8 cellular contexts compared by ENCODE assay signal in genomic region chr3:50327129-50327528, GRCh38. TPM values are rescaled to one million over a fixed set of nuclear protein-coding genes. Genes with fewer than 3 reads are reported as not detected.
DNase-seq lines count a peak whose midpoint lies in the region; ATAC-seq, FAIRE-seq and TF ChIP-seq lines count a peak whose summit lies in the region.

No MANE protein-coding gene starts in this region.

- no peaks in the 10 kb centered on the region for H3K27me3 Mint-ChIP-seq in T-cell

- POLR2A ChIA-PET in T-cell (lab: Charles Lee) = interaction anchor here (0.8 to 2.5 kb wide), 2 partner anchors 10 to 23 kb away, joined by 3 to 11 read pairs; partner anchors contain the start of genes CYB561D2 (in 1 of the 2) and NPRL2 (in 1 of the 2)

- ATAC-seq in T-cell (replicated peaks in 1 of 4) = no peak
- ATAC-seq in esophagus mucosa = no peak

- peak overlapping the region; percentile 92 for H3K4me3 ChIP-seq in GM12865 (ENCODE audit: low read depth, low read length)
- H3K4me3 ChIP-seq in foreskin fibroblast (ENCODE audit: low read depth in 1 of 2, low read length in 2 of 2) = peak overlapping the region; percentile 81 to 86
- H3K4me3 ChIP-seq in skeletal muscle cell (ENCODE audit: low read depth, low read length) = peak overlapping the region; percentile 94

- H3K4me3 Mint-ChIP-seq in T-cell = peak overlapping the region; percentile 86 to 92 (median 89)

- peaks cover 16% of the 10 kb centered on the region for H3K36me3 Mint-ChIP-seq in T-cell

- H3K27ac Mint-ChIP-seq in T-cell = peak overlapping the region; percentile 58 to 63

- DNase-seq in GM12865 (ENCODE audit: low read depth) = no peak
- DNase-seq in T-cell = no peak
- no peak for DNase-seq in foreskin fibroblast
- no peak for DNase-seq in skeletal muscle cell (ENCODE audit: low read depth)
- no peak for DNase-seq in CD1c-positive myeloid dendritic cell (ENCODE audit: extremely low spot score)
- no peak for DNase-seq in SHP77 treated with DMSO at 0.1 percent for 48 hours (lab: John Stamatoyannopoulos, UW)
- no peak for DNase-seq in GM12891 (ENCODE audit: insufficient read length, low spot score)

- CTCF ChIA-PET in T-cell (lab: Charles Lee) = interaction anchor here (0.5 to 1.7 kb wide), 3 partner anchors 10 to 76 kb away, joined by 3 to 11 read pairs (median 3); no protein-coding TSS in a partner anchor

- no peak for FAIRE-seq in GM12891 (lab: Jason Lieb, UNC)

- H3K9me3 Mint-ChIP-seq in T-cell = no peaks in the 10 kb centered on the region

- H3K4me1 Mint-ChIP-seq in T-cell = peaks cover 15 to 37% (median 22%) of the 10 kb centered on the region in 3 donors

- TF ChIP-seq CTCF in GM12865 (IDR thresholded peaks at IDR 0.05; ENCODE audit: insufficient read depth, low read depth, low read length, missing control alignments) (no peak), foreskin fibroblast (IDR thresholded peaks at IDR 0.05; ENCODE audit: low read depth, low read length) (no peak)

- TF ChIP-seq POLR2A in GM12891 (IDR thresholded peaks at IDR 0.05; ENCODE audit: low read depth, low read length) = no peak

TF ChIP-seq in GM12891, 5 proteins besides CTCF, POLR2A, EP300 and RAD21:
- TF ChIP-seq TAF1 (IDR thresholded peaks at IDR 0.05; ENCODE audit: low read depth, low read length) = no peak
- no peak for TF ChIP-seq POLR2AphosphoS5 (IDR thresholded peaks at IDR 0.05; ENCODE audit: low read depth, low read length)
- TF ChIP-seq PAX5 (IDR thresholded peaks at IDR 0.05; ENCODE audit: insufficient read depth, low read length, severe bottlenecking) = no peak
- no peak for TF ChIP-seq SPI1 (IDR thresholded peaks at IDR 0.05; ENCODE audit: low read depth, low read length)
- no peak for TF ChIP-seq POU2F2 (IDR thresholded peaks at IDR 0.05; ENCODE audit: low read depth, low read length)

RNA-seq across cellular contexts. Expression of gene TUSC2, which starts 0.9 kb away (rescaled TPM):
- total RNA-seq in T-cell = 10 to 100 TPM; 14.9 to 33.1 (median 26.8) TPM
- total RNA-seq in esophagus mucosa = 12.2 TPM
- 23.8 TPM for polyA plus RNA-seq in GM12891 (2012; ENCODE audit: low read depth, missing spikeins)

RNA-seq across cellular contexts. Expression of gene HYAL2, which starts 4.6 kb away (rescaled TPM):
- 1 to 10 TPM in 4 of 5 donors, under 1 TPM in 1; 0.50 to 6.8 (median 3.0) TPM for total RNA-seq in T-cell
- 30.7 TPM for total RNA-seq in esophagus mucosa
- 4.8 TPM for polyA plus RNA-seq in GM12891 (2012; ENCODE audit: low read depth, missing spikeins)

RNA-seq across cellular contexts. Expression of gene RASSF1, which starts 13.5 kb away (rescaled TPM):
- total RNA-seq in T-cell (100 to 1,000 TPM in 1 of 5 donors, 10 to 100 TPM in 4; 73.2 to 153 (median 79.6) TPM), esophagus mucosa (13.6 TPM)
- 29.0 TPM for polyA plus RNA-seq in GM12891 (2012; ENCODE audit: low read depth, missing spikeins)

RNA-seq across cellular contexts. Expression of gene ZMYND10, which starts 18.4 kb away (rescaled TPM):
- 1 to 10 TPM; 1.2 to 6.1 (median 2.9) TPM for total RNA-seq in T-cell
- total RNA-seq in esophagus mucosa = 0.64 TPM
- 0.18 TPM for polyA plus RNA-seq in GM12891 (2012; ENCODE audit: low read depth, missing spikeins)

RNA-seq across cellular contexts. Expression of gene NPRL2, which starts 23.4 kb away (rescaled TPM):
- total RNA-seq in T-cell (10 to 100 TPM; 26.6 to 52.2 (median 48.1) TPM), esophagus mucosa (11.0 TPM)
- polyA plus RNA-seq in GM12891 (2012; ENCODE audit: low read depth, missing spikeins) = 21.8 TPM
